Comparison of ENCODE assay signal across 16 cellular contexts in genomic region chr22:46830841-46831240, GRCh38.
A peak's percentile ranks its signal among the peaks of the same experiment; 100 is the strongest.
DNase-seq lines count a peak whose midpoint lies in the region; ATAC-seq, FAIRE-seq and TF ChIP-seq lines count a peak whose summit lies in the region.
"Had no signal": no experiment of that assay in that cellular context is flagged by ENCODE, and none has a peak within 500 bp of the region (broad histone marks: within the 10 kb centered on the region; RNA-seq: fewer than 3 reads in every experiment).

No MANE protein-coding gene starts in this region.

- TF ChIP-seq CTCF in A549 (IDR thresholded peaks at IDR 0.05), result no peak
- no peak for TF ChIP-seq CTCF in coronary artery (IDR thresholded peaks at IDR 0.05)
- TF ChIP-seq CTCF in neural crest cell (conservative IDR thresholded peaks at IDR 0.05), result no peak
- TF ChIP-seq CTCF in PC-9 (conservative IDR thresholded peaks at IDR 0.05), result no peak

- no peak overlapping the region for H3K4me3 Mint-ChIP-seq in neural crest cell
- H3K4me3 Mint-ChIP-seq: activated CD8-positive, alpha-beta T cell treated with anti-CD3 and anti-CD28 coated beads, Interleukin-2, amount 10 ng/mL, durations not matched to agents 7 days and 5 days; naive thymus-derived CD8-positive, alpha-beta T cell had no signal

- no peak for TF ChIP-seq EP300 in A549 (IDR thresholded peaks at IDR 0.05)

- ATAC-seq in A549 (no peak), HG03460 (IDR thresholded peaks at IDR 0.05; ENCODE audit: unreplicated experiment) (no peak)
- ATAC-seq: activated CD8-positive, alpha-beta T cell treated with anti-CD3 and anti-CD28 coated beads, Interleukin-2, amount 10 ng/mL, durations not matched to agents 7 days and 5 days; naive thymus-derived CD8-positive, alpha-beta T cell had no signal

- H4K20me1 ChIP-seq in PC-9 (ENCODE audit: insufficient read depth), result peaks cover 51% of the 10 kb centered on the region

- TF ChIP-seq POLR2A in A549 (IDR thresholded peaks at IDR 0.05; ENCODE audit: low read length), result no peak

- peaks cover 47% of the 10 kb centered on the region for H3K79me2 ChIP-seq in PC-9 (ENCODE audit: low read depth)

- peak overlapping the region; percentile 95 for H3K4me2 ChIP-seq in A549
- no peak overlapping the region for H3K4me2 ChIP-seq in PC-9

- peaks cover 46% of the 10 kb centered on the region for H3K4me1 ChIP-seq in A549
- H3K4me1 ChIP-seq in PC-9 (replicated peaks; ENCODE audit: insufficient read depth), result peaks cover 34% of the 10 kb centered on the region

- TF ChIP-seq RAD21 in A549 (conservative IDR thresholded peaks at IDR 0.05 in 1 of 2, IDR thresholded peaks at IDR 0.05 in 1 of 2), result no peak

- H3K27ac Mint-ChIP-seq in neural crest cell (ENCODE audit: unreplicated experiment), result peak overlapping the region; percentile 52
- H3K27ac Mint-ChIP-seq: activated CD8-positive, alpha-beta T cell treated with anti-CD3 and anti-CD28 coated beads, Interleukin-2, amount 10 ng/mL, durations not matched to agents 7 days and 5 days had no signal

- intact Hi-C loops in PC-9 (cut with micrococcal nuclease; ENCODE audit: unreplicated experiment), result no loop called here

- peaks cover 10% of the 10 kb centered on the region for H3K4me1 Mint-ChIP-seq in neural crest cell

- peaks cover 18% of the 10 kb centered on the region; the same call in 1 of the 2 replicates for H3K36me3 ChIP-seq in PC-9 (ENCODE audit: low read depth)

- H3K9me2 ChIP-seq in PC-9 (ENCODE audit: insufficient read depth), result no peaks in the 10 kb centered on the region

- peaks cover 8% of the 10 kb centered on the region for H3K9me3 Mint-ChIP-seq in neural crest cell

- H3F3A ChIP-seq in PC-9 (ENCODE audit: insufficient read depth, low read depth), result peaks cover 23% of the 10 kb centered on the region

- no peak for FAIRE-seq in A549 (lab: Jason Lieb, UNC)
- FAIRE-seq: TTC549 had no signal

- H2AFZ ChIP-seq in PC-9, result no peak overlapping the region

- CTCF ChIA-PET in A549 (lab: Yijun Ruan, JAX), result interaction anchor here (1.2 to 2.5 kb wide), 3 partner anchors 27 to 32 kb away, joined by 4 to 12 read pairs (median 4); no protein-coding TSS in a partner anchor
- CTCF ChIA-PET in PC-9 (lab: Charles Lee), result no interaction called here

- peak overlapping the region; percentile 96 for H3K27ac ChIP-seq in A549
- H3K27ac ChIP-seq in coronary artery, result no peak overlapping the region
- H3K27ac ChIP-seq in PC-9, result no peak overlapping the region

- peak; percentile 24 to 34 for DNase-seq in A549 (ENCODE audit: low read depth in 1 of 2, low spot score in 1 of 2)
- peak; percentile 64 for DNase-seq in M059J (ENCODE audit: low read depth)
- DNase-seq in coronary artery (ENCODE audit: low spot score), result peak; percentile 56
- DNase-seq in neural crest cell (ENCODE audit: low read depth, low spot score), result no peak
- DNase-seq in NCI-H128 (lab: John Stamatoyannopoulos, UW; ENCODE audit: unreplicated experiment), result no peak
- DNase-seq in PC-9, result no peak
- DNase-seq in SKM-1 treated with dmso at 0.1 percent for 144 hours (lab: John Stamatoyannopoulos, UW; ENCODE audit: unreplicated experiment), result no peak
- DNase-seq: activated CD8-positive, alpha-beta T cell treated with anti-CD3 and anti-CD28 coated beads, Interleukin-2, amount 10 ng/mL, durations not matched to agents 7 days and 5 days; activated gamma-delta T cell treated with Interleukin-2 at 50 U/mL for 16 hours; DMS 273 treated with DMSO at 0.1 percent for 48 hours; Karpas-422; naive thymus-derived CD8-positive, alpha-beta T cell; NCI-H1930; NCI-H526 treated with DMSO at 0.1 percent for 48 hours had no signal

- H3K4me3 ChIP-seq in A549 (no peak overlapping the region), coronary artery (no peak overlapping the region), PC-9 (no peak overlapping the region)

- WGBS in A549 (ENCODE audit: missing lambda C conversion rate), result 65% methylated on average over 8 of the region's 8 CpGs

- H3K27me3 Mint-ChIP-seq in neural crest cell (ENCODE audit: low read depth), result no peaks in the 10 kb centered on the region
- H3K27me3 Mint-ChIP-seq: naive thymus-derived CD8-positive, alpha-beta T cell had no signal

- peaks cover 39% of the 10 kb centered on the region for H3K36me3 Mint-ChIP-seq in neural crest cell (ENCODE audit: low read depth)

- no TSS peak for BruUV-seq in PC-9 (replicated peaks; lab: Mats Ljungman, UMichigan)

- H3K9me3 ChIP-seq in A549 (peaks cover 19% of the 10 kb centered on the region), PC-9 (ENCODE audit: insufficient read depth, low read depth) (peaks cover 19% of the 10 kb centered on the region; the same call in 1 of the 2 replicates)

- POLR2A ChIA-PET in A549 (lab: Yijun Ruan, JAX) (no interaction called here), PC-9 (lab: Charles Lee; ENCODE audit: unreplicated experiment) (interaction anchor here (0.6 kb wide), 1 partner anchor 11 kb away, joined by 3 read pairs; no protein-coding TSS in a partner anchor)

- H3K27me3 ChIP-seq in PC-9 (ENCODE audit: insufficient read depth, low read depth), result no peaks in the 10 kb centered on the region

TF ChIP-seq in A549, 52 proteins besides CTCF, POLR2A, EP300 and RAD21:
- TF ChIP-seq ELK1 (IDR thresholded peaks at IDR 0.05; ENCODE audit: low read depth, low read length) (no peak), HDAC2 (IDR thresholded peaks at IDR 0.05) (no peak), HEYL (CRISPR knock-in tag; IDR thresholded peaks at IDR 0.05) (no peak), FOXS1 (CRISPR knock-in tag; IDR thresholded peaks at IDR 0.05) (no peak), ESRRA (IDR thresholded peaks at IDR 0.05; ENCODE audit: borderline replicate concordance, low read length) (no peak), NR3C1 (IDR thresholded peaks at IDR 0.05) (no peak), POLR2AphosphoS2 (conservative IDR thresholded peaks at IDR 0.05; ENCODE audit: low read length) (no peak), ZSCAN20 (CRISPR knock-in tag; IDR thresholded peaks at IDR 0.05) (no peak), TP53 (CRISPR knock-in tag; IDR thresholded peaks at IDR 0.05) (no peak), JUNB (IDR thresholded peaks at IDR 0.05) (no peak), ZNF302 (CRISPR knock-in tag; IDR thresholded peaks at IDR 0.05) (no peak), CHD2 (IDR thresholded peaks at IDR 0.05; ENCODE audit: low read length, partially characterized antibody) (no peak), CBX2 (IDR thresholded peaks at IDR 0.05; ENCODE audit: borderline replicate concordance, low read depth) (no peak)

Comparison
In these comparisons a context has a peak if more than half of its experiments do, and no peak if none do; other contexts are left out.
1. DNase-seq: peak in A549 (2 of 2), M059J (single experiment) and coronary artery (single experiment); none in neural crest cell (single experiment), NCI-H128 (single experiment), PC-9 (0 of 2) and SKM-1 treated with dmso at 0.1 percent for 144 hours (single experiment).
2. H3K27ac ChIP-seq: peak in A549 (2 of 2); none in coronary artery (0 of 2) and PC-9 (single experiment).